1 cellular context compared by ENCODE assay signal in genomic region chr17:46266656-46267544, GRCh38.
TF ChIP-seq lines count a peak whose summit lies in the region.

No MANE protein-coding gene starts in this region.

TF ChIP-seq in K562, 482 proteins besides CTCF, POLR2A, EP300 and RAD21 (continued from another document and continues in another):
- TF ChIP-seq ZBTB43 (CRISPR knock-in tag; IDR thresholded peaks at IDR 0.05) (no peak), CCNT2 (IDR thresholded peaks at IDR 0.05; ENCODE audit: borderline replicate concordance, extremely low read depth, insufficient read length, low read depth, low read length) (peak; percentile 69), SOX6 (IDR thresholded peaks at IDR 0.05) (no peak; the same call in 1 of the 2 replicates), LCOR (CRISPR knock-in tag; IDR thresholded peaks at IDR 0.05) (no peak), ZNF75A (CRISPR knock-in tag; IDR thresholded peaks at IDR 0.05) (no peak), YY1 (IDR thresholded peaks at IDR 0.05; ENCODE audit: borderline replicate concordance in 1 of 3, control insufficient read depth in 1 of 3, extremely low read depth in 1 of 3, insufficient read depth in 3 of 3, insufficient read length in 1 of 3, insufficient replicate concordance in 2 of 3, low read depth in 1 of 3, low read length in 2 of 3) (peak in 1 of 3 experiments; percentile 73), DEAF1 (CRISPR knock-in tag; IDR thresholded peaks at IDR 0.05) (peak; percentile 16; the same call in 1 of the 2 replicates), TCF15 (CRISPR knock-in tag; IDR thresholded peaks at IDR 0.05) (peak; percentile 57; the same call in 1 of the 2 replicates), NCOA1 (IDR thresholded peaks at IDR 0.05; ENCODE audit: low read depth) (no peak), COPS2 (conservative IDR thresholded peaks at IDR 0.05) (no peak), ZNF395 (CRISPR knock-in tag; IDR thresholded peaks at IDR 0.05) (peak; percentile 99), KDM5B (IDR thresholded peaks at IDR 0.05; ENCODE audit: insufficient replicate concordance, low read depth, low read length) (peak; percentile 81), JUN (IDR thresholded peaks at IDR 0.05; ENCODE audit: borderline replicate concordance, low read depth, low read length) (0 out of 2 replicates have a peak, but pooled peaks have one; percentile 4), JUN (CRISPR knock-in tag; IDR thresholded peaks at IDR 0.05; ENCODE audit: borderline replicate concordance) (no peak), ZNF165 (CRISPR knock-in tag; IDR thresholded peaks at IDR 0.05; ENCODE audit: borderline replicate concordance) (0 out of 2 replicates have a peak, but pooled peaks have one; percentile 18), C11orf30 (IDR thresholded peaks at IDR 0.05; ENCODE audit: low read depth) (no peak), ZNF639 (CRISPR knock-in tag; conservative IDR thresholded peaks at IDR 0.05 in 1 of 2, IDR thresholded peaks at IDR 0.05 in 1 of 2) (peak in 1 of 2 experiments; percentile 98; a peak in 2 of 4 replicates), SREBF1 (IDR thresholded peaks at IDR 0.05; ENCODE audit: borderline replicate concordance, low read depth, low read length) (no peak), NONO (IDR thresholded peaks at IDR 0.05; ENCODE audit: low read depth in 2 of 2, low read length in 1 of 2) (peak; percentile 56 to 57; a peak in 2 of 4 replicates), ZNF197 (CRISPR knock-in tag; IDR thresholded peaks at IDR 0.05; ENCODE audit: low read depth) (peak; percentile 99), FIP1L1 (IDR thresholded peaks at IDR 0.05; ENCODE audit: low read depth, low read length, poor library complexity, severe bottlenecking) (peak; percentile 65), POLR2G (IDR thresholded peaks at IDR 0.05; ENCODE audit: low read depth, low read length) (peak; percentile 95), ZNF175 (CRISPR knock-in tag; IDR thresholded peaks at IDR 0.05; ENCODE audit: low read depth) (peak; percentile 97), ZNF134 (CRISPR knock-in tag; conservative IDR thresholded peaks at IDR 0.05) (0 out of 2 replicates have a peak, but pooled peaks have one; percentile 52), RNF2 (IDR thresholded peaks at IDR 0.05) (peak; percentile 25; the same call in 1 of the 2 replicates), TAF9B (IDR thresholded peaks at IDR 0.05; ENCODE audit: partially characterized antibody) (no peak), BRD4 (IDR thresholded peaks at IDR 0.05) (peak; percentile 17; the same call in 1 of the 2 replicates), RBBP5 (IDR thresholded peaks at IDR 0.05; ENCODE audit: borderline replicate concordance, insufficient read depth, low read length, poor library complexity, severe bottlenecking) (peak; percentile 46), SRF (CRISPR knock-in tag; IDR thresholded peaks at IDR 0.05) (no peak), POLR2AphosphoS2 (IDR thresholded peaks at IDR 0.05; ENCODE audit: low read length) (no peak), ZNF695 (CRISPR knock-in tag; IDR thresholded peaks at IDR 0.05) (0 out of 2 replicates have a peak, but pooled peaks have one; percentile 61), ZNF77 (CRISPR knock-in tag; IDR thresholded peaks at IDR 0.05) (no peak), TARDBP (IDR thresholded peaks at IDR 0.05) (peak; percentile 50; the same call in 1 of the 2 replicates), KLF1 (tag; IDR thresholded peaks at IDR 0.05) (no peak), GATA2 (CRISPR knock-in tag; IDR thresholded peaks at IDR 0.05) (no peak), GATAD2A (IDR thresholded peaks at IDR 0.05) (no peak), RBM14 (IDR thresholded peaks at IDR 0.05; ENCODE audit: borderline replicate concordance, insufficient read depth, low read depth, low read length) (no peak), SIN3B (IDR thresholded peaks at IDR 0.05; ENCODE audit: low read depth) (peak; percentile 15; the same call in 1 of the 2 replicates), NFATC3 (IDR thresholded peaks at IDR 0.05) (0 out of 2 replicates have a peak, but pooled peaks have one; percentile 48), ATF4 (CRISPR knock-in tag; IDR thresholded peaks at IDR 0.05) (peak; percentile 62; the same call in 1 of the 2 replicates), MED1 (CRISPR knock-in tag; IDR thresholded peaks at IDR 0.05; ENCODE audit: borderline replicate concordance) (0 out of 2 replicates have a peak, but pooled peaks have one; percentile 15), SNIP1 (IDR thresholded peaks at IDR 0.05; ENCODE audit: low read depth) (peak; percentile 28; the same call in 1 of the 2 replicates), DIDO1 (tag; IDR thresholded peaks at IDR 0.05; ENCODE audit: low read depth) (no peak), SMC3 (conservative IDR thresholded peaks at IDR 0.05; ENCODE audit: insufficient read depth, low read depth, low read length) (no peak), CREB3L1 (IDR thresholded peaks at IDR 0.05; ENCODE audit: borderline replicate concordance, low read depth) (peak; percentile 43; the same call in 1 of the 2 replicates), ZNF324 (CRISPR knock-in tag; IDR thresholded peaks at IDR 0.05) (no peak), TFAP4 (CRISPR knock-in tag; IDR thresholded peaks at IDR 0.05; ENCODE audit: borderline replicate concordance) (peak; percentile 23; the same call in 1 of the 2 replicates), ZBTB17 (CRISPR knock-in tag; IDR thresholded peaks at IDR 0.05) (peak; percentile 59), TBL1XR1 (IDR thresholded peaks at IDR 0.05; ENCODE audit: low read length in 2 of 2) (no peak), ZKSCAN3 (CRISPR knock-in tag; IDR thresholded peaks at IDR 0.05) (no peak), ZNF586 (CRISPR knock-in tag; conservative IDR thresholded peaks at IDR 0.05) (no peak), ATF7 (IDR thresholded peaks at IDR 0.05) (peak; percentile 67), ZNF311 (CRISPR knock-in tag; IDR thresholded peaks at IDR 0.05) (peak; percentile 85; the same call in 1 of the 2 replicates), VEZF1 (CRISPR knock-in tag; IDR thresholded peaks at IDR 0.05) (peak; percentile 86), SRSF3 (IDR thresholded peaks at IDR 0.05; ENCODE audit: insufficient read depth, low read length) (no peak), ZNF584 (CRISPR knock-in tag; IDR thresholded peaks at IDR 0.05; ENCODE audit: low read depth) (peak; percentile 97), ZNF583 (CRISPR knock-in tag; IDR thresholded peaks at IDR 0.05) (peak; percentile 92), SRSF9 (IDR thresholded peaks at IDR 0.05; ENCODE audit: borderline replicate concordance, low read depth, low read length) (no peak), DLX4 (CRISPR knock-in tag; IDR thresholded peaks at IDR 0.05) (no peak), ZNF445 (CRISPR knock-in tag; IDR thresholded peaks at IDR 0.05; ENCODE audit: low read depth) (peak; percentile 72; the same call in 1 of the 2 replicates), NR2F6 (CRISPR knock-in tag; IDR thresholded peaks at IDR 0.05) (peak; percentile 83; the same call in 1 of the 2 replicates), MBD2 (IDR thresholded peaks at IDR 0.05; ENCODE audit: borderline replicate concordance, low read depth) (no peak; the same call in 1 of the 2 replicates), KDM1A (IDR thresholded peaks at IDR 0.05) (no peak), SMARCC2 (IDR thresholded peaks at IDR 0.05; ENCODE audit: low read depth) (peak; percentile 22; the same call in 1 of the 2 replicates), STAG1 (CRISPR knock-in tag; IDR thresholded peaks at IDR 0.05; ENCODE audit: borderline replicate concordance) (0 out of 2 replicates have a peak, but pooled peaks have one; percentile 5), HNRNPLL (IDR thresholded peaks at IDR 0.05; ENCODE audit: low read depth, low read length, poor library complexity, severe bottlenecking) (peak; percentile 36), ZZZ3 (IDR thresholded peaks at IDR 0.05) (no peak), PHF8 (IDR thresholded peaks at IDR 0.05; ENCODE audit: borderline replicate concordance, low read length) (peak; percentile 91), ZNF212 (CRISPR knock-in tag; IDR thresholded peaks at IDR 0.05) (peak; percentile 89; the same call in 1 of the 2 replicates)
